In the genomic region with DNA sequence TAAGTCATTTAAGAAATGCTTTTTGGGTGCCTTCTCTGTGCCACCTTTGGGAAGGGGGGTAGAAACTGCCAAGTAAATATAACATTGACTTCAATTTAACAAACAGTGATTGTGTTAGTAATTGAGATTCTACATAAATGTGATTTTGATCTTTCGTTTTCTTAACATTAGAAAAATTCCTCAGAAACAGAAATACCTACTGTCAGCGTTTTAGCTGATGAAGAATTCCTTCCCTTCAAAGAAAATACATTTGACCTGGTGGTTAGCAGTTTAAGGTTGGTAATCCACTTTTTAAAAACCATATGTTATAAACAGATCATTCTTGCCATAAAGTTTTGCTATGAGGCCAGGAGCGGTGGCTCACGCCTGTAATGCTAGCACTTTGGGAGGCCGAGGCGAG, we compare ENCODE assay signal across 7 cellular contexts.
"Had no signal": no experiment of that assay in that cellular context is flagged by ENCODE, and none has a peak within 500 bp of the region (broad histone marks: within the 10 kb centered on the region; RNA-seq: fewer than 3 reads in every experiment).

No MANE protein-coding gene starts in this region.

- FAIRE-seq: HTR-8/SVneo, K562 had no signal

- H3K27ac ChIP-seq: HL-60, KMS-11 had no signal

- DNase-seq: KBM-7, KG1 had no signal

- H3K4me3 Mint-ChIP-seq: IgD-negative memory B cell had no signal

- H3K9ac ChIP-seq: KMS-11 had no signal

- ATAC-seq: K562 had no signal

- H3K9me3 Mint-ChIP-seq: IgD-negative memory B cell had no signal

- H3K4me3 ChIP-seq: K562 had no signal

- H3K27ac Mint-ChIP-seq: IgD-negative memory B cell had no signal

- H3K4me2 ChIP-seq: KMS-11 had no signal

- H3K27me3 Mint-ChIP-seq: IgD-negative memory B cell had no signal
